In genomic region chr1:197464039-197464438, GRCh38 we compare ENCODE assay signal across 10 cellular contexts.
A peak's percentile ranks its signal among the peaks of the same experiment; 100 is the strongest.
DNase-seq lines count a peak whose midpoint lies in the region; ATAC-seq and TF ChIP-seq lines count a peak whose summit lies in the region.
"Had no signal": no experiment of that assay in that cellular context is flagged by ENCODE, and none has a peak within 500 bp of the region (broad histone marks: within the 10 kb centered on the region; RNA-seq: fewer than 3 reads in every experiment).

No MANE protein-coding gene starts in this region.

- 29 to 43% methylated on average over 7 of the region's 7 CpGs for WGBS in heart right ventricle, 2 donors

- no peak for TF ChIP-seq CTCF in RWPE2 (IDR thresholded peaks at IDR 0.05; ENCODE audit: poor library complexity, severe bottlenecking)
- no peak for TF ChIP-seq CTCF in heart right ventricle (IDR thresholded peaks at IDR 0.05)

- H3K9me3 ChIP-seq in RWPE2 (ENCODE audit: severe bottlenecking), result no peaks in the 10 kb centered on the region
- no peaks in the 10 kb centered on the region for H3K9me3 ChIP-seq in heart right ventricle
- H3K9me3 ChIP-seq: HAP-1 had no signal

- no peak overlapping the region for H3K27ac ChIP-seq in RWPE2 (ENCODE audit: poor library complexity, severe bottlenecking)
- H3K27ac ChIP-seq in heart right ventricle, result peak overlapping the region in 1 of 10 donors; percentile 26

- DNase-seq in GF-D8 (lab: John Stamatoyannopoulos, UW) (peak; percentile 81), RWPE2 (ENCODE audit: low spot score) (no peak), heart right ventricle (peak in 1 of 2 donors; percentile 7), retina (peak; percentile 23)
- DNase-seq in activated CD4-positive, alpha-beta T cell treated with anti-CD3 and anti-CD28 coated beads for 48 hours, result no peak

- intact Hi-C loops in heart right ventricle (cut with DNase I), result no loop called here

- no peaks in the 10 kb centered on the region for H3K4me1 ChIP-seq in RWPE2 (ENCODE audit: insufficient read depth, poor library complexity, severe bottlenecking)
- H3K4me1 ChIP-seq in heart right ventricle, result no peaks in the 10 kb centered on the region
- H3K4me1 ChIP-seq: HAP-1 had no signal

- H3K27me3 ChIP-seq in RWPE2 (ENCODE audit: insufficient read depth, poor library complexity, severe bottlenecking) (no peaks in the 10 kb centered on the region), heart right ventricle (no peaks in the 10 kb centered on the region)

- H3K4me3 ChIP-seq in RWPE2 (ENCODE audit: severe bottlenecking) (no peak overlapping the region), heart right ventricle (no peak overlapping the region)
- H3K4me3 ChIP-seq: HAP-1, skin epidermis had no signal

- peak; percentile 49; the same call in 1 of the 3 replicates for ATAC-seq in RWPE2 (ENCODE audit: low read depth)
- peak in 7 of 8 donors; percentile 18 to 91 (median 71) for ATAC-seq in heart right ventricle
- ATAC-seq in HG03520 (IDR thresholded peaks at IDR 0.05; ENCODE audit: unreplicated experiment), result no peak
- no peak for ATAC-seq in GM21619 (IDR thresholded peaks at IDR 0.05; ENCODE audit: unreplicated experiment)
- ATAC-seq in GM19035 (IDR thresholded peaks at IDR 0.05; ENCODE audit: unreplicated experiment), result no peak

- no peaks in the 10 kb centered on the region for H3K36me3 ChIP-seq in RWPE2 (ENCODE audit: low read depth)
- H3K36me3 ChIP-seq in heart right ventricle, result no peaks in the 10 kb centered on the region
- H3K36me3 ChIP-seq: HAP-1 had no signal

Comparison
In these comparisons a context has a peak if more than half of its experiments do, and no peak if none do; other contexts are left out.
1. DNase-seq: peak in GF-D8 (single experiment) and retina (single experiment); none in RWPE2 (single experiment) and activated CD4-positive, alpha-beta T cell treated with anti-CD3 and anti-CD28 coated beads for 48 hours (single experiment).
2. ATAC-seq: peak in RWPE2 (single experiment) and heart right ventricle (7 of 8); none in HG03520 (single experiment), GM21619 (single experiment) and GM19035 (single experiment).